In the genomic region with DNA sequence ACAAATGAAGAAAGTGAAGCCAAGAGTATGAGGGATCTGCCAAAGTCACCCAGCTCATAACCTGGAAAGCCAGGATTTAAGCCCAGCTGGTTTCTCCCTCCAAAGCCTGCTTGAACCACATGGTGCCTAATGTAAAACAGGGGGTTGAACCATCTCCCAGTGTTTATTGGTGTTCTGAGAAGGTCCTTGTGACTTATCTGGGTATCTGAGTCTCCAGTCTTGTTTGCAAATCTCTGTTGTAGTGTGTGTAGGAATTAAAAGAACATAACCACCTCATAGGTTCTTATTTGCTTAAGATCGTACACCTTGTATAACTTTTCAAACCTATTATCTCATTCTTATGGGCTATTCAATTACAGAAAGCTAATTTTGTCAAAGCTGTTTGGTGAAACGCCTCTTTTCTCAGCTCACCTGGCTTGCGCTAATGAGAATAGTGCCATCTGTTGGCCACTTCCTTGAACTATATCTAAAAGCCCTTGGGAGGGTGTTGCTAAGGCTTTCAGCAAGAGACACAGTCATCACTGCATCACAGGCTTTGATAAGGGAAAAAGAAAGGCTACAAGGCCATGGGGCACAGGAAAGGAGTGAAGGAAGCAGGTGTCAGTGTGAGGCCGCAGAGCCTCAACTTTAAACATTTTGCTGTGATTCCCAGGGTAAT, we compare ENCODE assay signal across 9 cellular contexts. TPM values are rescaled to one million over a fixed set of nuclear protein-coding genes. Genes with fewer than 3 reads are reported as not detected.
A peak's percentile ranks its signal among the peaks of the same experiment; 100 is the strongest.
DNase-seq lines count a peak whose midpoint lies in the region; ATAC-seq and TF ChIP-seq lines count a peak whose summit lies in the region.
"Had no signal": no experiment of that assay in that cellular context is flagged by ENCODE, and none has a peak within 500 bp of the region (broad histone marks: within the 10 kb centered on the region; RNA-seq: fewer than 3 reads in every experiment).

No MANE protein-coding gene starts in this region.

- BruUV-seq in PC-9 (replicated peaks; lab: Mats Ljungman, UMichigan) = no TSS peak

- H3K36me3 ChIP-seq in PC-9 (ENCODE audit: low read depth) = no peaks in the 10 kb centered on the region
- no peaks in the 10 kb centered on the region for H3K36me3 ChIP-seq in ascending aorta
- no peaks in the 10 kb centered on the region for H3K36me3 ChIP-seq in hepatocyte (replicated peaks; ENCODE audit: insufficient read depth, low read depth)

- 40% methylated on average over 4 of the region's 4 CpGs for WGBS in hepatocyte (ENCODE audit: low lambda C conversion rate, missing lambda C conversion rate)

- intact Hi-C loops in PC-9 (cut with micrococcal nuclease; ENCODE audit: unreplicated experiment) (loop anchor here (1.0 to 5.0 kb wide), 2 partner anchors 34 to 121 kb away; a partner anchor contains a TSS), ascending aorta (cut with DNase I) (loop anchor here (5.0 kb wide), 1 partner anchor 119 kb away; no protein-coding TSS in a partner anchor)

- H3K9me3 ChIP-seq in PC-9 (ENCODE audit: insufficient read depth, low read depth) (no peaks in the 10 kb centered on the region), ascending aorta (no peaks in the 10 kb centered on the region), hepatocyte (ENCODE audit: low read depth) (no peaks in the 10 kb centered on the region)

- H3K79me2 ChIP-seq in PC-9 (ENCODE audit: low read depth) = no peaks in the 10 kb centered on the region
- H3K79me2 ChIP-seq in hepatocyte = no peaks in the 10 kb centered on the region

- H3K4me2 ChIP-seq in PC-9 (no peak overlapping the region), hepatocyte (no peak overlapping the region)

- DNase-seq in NOMO-1 (lab: John Stamatoyannopoulos, UW; ENCODE audit: unreplicated experiment in 2 of 2) (peak; percentile 39 to 45), NOMO-1 treated with dmso at 0.1 percent for 144 hours (lab: John Stamatoyannopoulos, UW; ENCODE audit: unreplicated experiment) (no peak), PC-9 (peak; percentile 39 to 60), ascending aorta (ENCODE audit: low spot score in 2 of 2) (no peak), hepatocyte (ENCODE audit: low spot score) (peak; percentile 80)
- peak; percentile 61 for DNase-seq in Jurkat, Clone E6-1 (ENCODE audit: low read depth, low spot score)
- peak; percentile 44 for DNase-seq in stimulated activated CD4-positive, alpha-beta T cell treated with anti-CD3 and anti-CD28 coated beads, Interleukin-4, amount 100 ng/mL, for 24 hours

- peak; percentile 78 for TF ChIP-seq CTCF in PC-9 (conservative IDR thresholded peaks at IDR 0.05)
- peak; percentile 26 to 61 (median 56) for TF ChIP-seq CTCF in ascending aorta (IDR thresholded peaks at IDR 0.05)
- TF ChIP-seq CTCF in hepatocyte (IDR thresholded peaks at IDR 0.05; ENCODE audit: poor library complexity) = peak; percentile 61

- no peak overlapping the region for H3K4me3 ChIP-seq in Jurkat, Clone E6-1 (ENCODE audit: low read length)
- no peak overlapping the region for H3K4me3 ChIP-seq in PC-9
- H3K4me3 ChIP-seq in ascending aorta = no peak overlapping the region
- H3K4me3 ChIP-seq in hepatocyte = no peak overlapping the region

- CTCF ChIA-PET in PC-9 (lab: Charles Lee) = interaction anchor here (1.0 kb wide), 1 partner anchor 9 kb away, joined by 3 read pairs; no protein-coding TSS in a partner anchor

- H4K20me1 ChIP-seq in PC-9 (ENCODE audit: insufficient read depth) = no peaks in the 10 kb centered on the region
- no peaks in the 10 kb centered on the region for H4K20me1 ChIP-seq in hepatocyte (ENCODE audit: insufficient read depth, poor library complexity, severe bottlenecking)

- H3K9me2 ChIP-seq in PC-9 (ENCODE audit: insufficient read depth) = 0 out of 2 replicates have a peak, but pooled peaks cover 6% of the 10 kb centered on the region
- H3K9me2 ChIP-seq in hepatocyte (replicated peaks; ENCODE audit: insufficient read depth) = no peaks in the 10 kb centered on the region

- POLR2A ChIA-PET in PC-9 (lab: Charles Lee; ENCODE audit: unreplicated experiment) = interaction anchor here (0.6 to 0.7 kb wide), 2 partner anchors 146 to 252 kb away, joined by 3 to 6 read pairs; no protein-coding TSS in a partner anchor

- H2AFZ ChIP-seq in PC-9 (no peak overlapping the region), hepatocyte (no peak overlapping the region)

- H3K4me1 ChIP-seq in PC-9 (replicated peaks; ENCODE audit: insufficient read depth) = no peaks in the 10 kb centered on the region
- no peaks in the 10 kb centered on the region for H3K4me1 ChIP-seq in ascending aorta
- no peaks in the 10 kb centered on the region for H3K4me1 ChIP-seq in hepatocyte (ENCODE audit: insufficient read depth)

- no peaks in the 10 kb centered on the region for H3K27me3 ChIP-seq in PC-9 (ENCODE audit: insufficient read depth, low read depth)
- no peaks in the 10 kb centered on the region for H3K27me3 ChIP-seq in ascending aorta
- no peaks in the 10 kb centered on the region for H3K27me3 ChIP-seq in hepatocyte

- no peak overlapping the region for H3K27ac ChIP-seq in PC-9
- no peak overlapping the region for H3K27ac ChIP-seq in ascending aorta
- peak overlapping the region; percentile 62 for H3K27ac ChIP-seq in hepatocyte

- no peaks in the 10 kb centered on the region for H3F3A ChIP-seq in PC-9 (ENCODE audit: insufficient read depth, low read depth)

- ATAC-seq in GM21576 (IDR thresholded peaks at IDR 0.05; ENCODE audit: unreplicated experiment) = peak; percentile 95

RNA-seq across cellular contexts. Expression of a gene that starts 12.2 kb away (rescaled TPM):
- 0.57 TPM for polyA plus RNA-seq in Jurkat, Clone E6-1 (2012; ENCODE audit: insufficient read depth, insufficient read length)
- 0.20 and 0.28 TPM in 2 replicates for total RNA-seq in PC-9 (2021)
- total RNA-seq in ascending aorta = 3.9 TPM
- total RNA-seq in hepatocyte = 10.6 and 12.3 TPM in 2 replicates
- polyA plus RNA-seq in hepatocyte = 14.9 and 16.1 TPM in 2 replicates

RNA-seq across cellular contexts. Expression of a gene that starts 34.0 kb away (rescaled TPM):
- polyA plus RNA-seq in Jurkat, Clone E6-1 (2012; ENCODE audit: insufficient read depth, insufficient read length) = not detected
- total RNA-seq in PC-9 (2021) (not detected in 2 replicates), ascending aorta (not detected), hepatocyte (not detected in 2 replicates)
- not detected in 2 replicates for polyA plus RNA-seq in hepatocyte
- polyA plus RNA-seq: esophagus had no signal

RNA-seq across cellular contexts. Expression of a gene that starts 34.4 kb away (rescaled TPM):
- polyA plus RNA-seq in Jurkat, Clone E6-1 (2012; ENCODE audit: insufficient read depth, insufficient read length) = 12.0 TPM
- total RNA-seq in PC-9 (2021) (75.1 and 76.6 TPM in 2 replicates), ascending aorta (31.5 TPM), hepatocyte (17.7 and 30.2 TPM in 2 replicates)
- polyA plus RNA-seq in hepatocyte = 156 and 164 TPM in 2 replicates

RNA-seq across cellular contexts. Expression of a gene that starts 54.2 kb away (rescaled TPM):
- not detected for polyA plus RNA-seq in Jurkat, Clone E6-1 (2012; ENCODE audit: insufficient read depth, insufficient read length)
- total RNA-seq in PC-9 (2021) (68.8 and 80.0 TPM in 2 replicates), ascending aorta (96.7 TPM), hepatocyte (65.9 and 84.2 TPM in 2 replicates)
- polyA plus RNA-seq in hepatocyte = 375 and 384 TPM in 2 replicates

Comparison
In these comparisons a context has a peak if more than half of its experiments do, and no peak if none do; other contexts are left out.
1. DNase-seq: peak in NOMO-1 (2 of 2), Jurkat, Clone E6-1 (single experiment), PC-9 (2 of 2), hepatocyte (single experiment) and stimulated activated CD4-positive, alpha-beta T cell treated with anti-CD3 and anti-CD28 coated beads, Interleukin-4, amount 100 ng/mL, for 24 hours (single experiment); none in NOMO-1 treated with dmso at 0.1 percent for 144 hours (single experiment) and ascending aorta (0 of 2).
2. Peak in every context shown above with its lines, with median percentiles within 50 percentile points of each other: CTCF ChIP-seq.